9 cellular contexts compared by ENCODE assay signal in genomic region chr3:57958642-57959406, GRCh38. TPM values are rescaled to one million over a fixed set of nuclear protein-coding genes. Genes with fewer than 3 reads are reported as not detected.
DNase-seq lines count a peak whose midpoint lies in the region; ATAC-seq and TF ChIP-seq lines count a peak whose summit lies in the region.
"Had no signal": no experiment of that assay in that cellular context is flagged by ENCODE, and none has a peak within 500 bp of the region (broad histone marks: within the 10 kb centered on the region; RNA-seq: fewer than 3 reads in every experiment).

No MANE protein-coding gene starts in this region.

- H3K4me3 ChIP-seq in Peyer's patch, result no peak overlapping the region
- H3K4me3 ChIP-seq in heart left ventricle, result peak overlapping the region in 3 of 12 donors; percentile 17 to 41 (median 28)
- no peak overlapping the region for H3K4me3 ChIP-seq in skin epidermis
- no peak overlapping the region for H3K4me3 ChIP-seq in SK-N-SH (ENCODE audit: low read depth in 2 of 2, low read length in 1 of 2)

- no peak for TF ChIP-seq EP300 in SK-N-SH (IDR thresholded peaks at IDR 0.05; ENCODE audit: borderline replicate concordance in 1 of 2, low read depth in 1 of 2, low read length in 1 of 2)

- intact Hi-C loops in heart left ventricle (cut with DNase I), result no loop called here

- CTCF ChIA-PET in SK-N-SH (lab: Yijun Ruan, JAX), result no interaction called here

- H3K9me2 ChIP-seq in SK-N-SH, result no peaks in the 10 kb centered on the region

- ATAC-seq in GM21786 (IDR thresholded peaks at IDR 0.05; ENCODE audit: unreplicated experiment) (peak; percentile 28), heart left ventricle (peak; percentile 66 to 89 (median 80))
- ATAC-seq: activated CD8-positive, alpha-beta T cell treated with anti-CD3 and anti-CD28 coated beads, Interleukin-2, amount 10 ng/mL, durations not matched to agents 7 days and 5 days had no signal

- H3K27ac ChIP-seq in Peyer's patch (peak overlapping the region; percentile 47 to 92 (median 66)), heart left ventricle (peak overlapping the region; percentile 64 to 92 (median 82)), skin epidermis (peak overlapping the region in 20 of 21 experiments; percentile 37 to 81 (median 63)), SK-N-SH (ENCODE audit: low read depth in 2 of 2, low read length in 1 of 2) (no peak overlapping the region), substantia nigra (ENCODE audit: low read depth, low read length, poor library complexity, severe bottlenecking) (no peak overlapping the region)

- H3K36me3 ChIP-seq in Peyer's patch, result no peaks in the 10 kb centered on the region
- no peaks in the 10 kb centered on the region for H3K36me3 ChIP-seq in heart left ventricle
- H3K36me3 ChIP-seq in SK-N-SH (replicated peaks in 1 of 2; ENCODE audit: control insufficient read depth in 1 of 2, insufficient read depth in 2 of 2, low read length in 1 of 2), result no peaks in the 10 kb centered on the region

- no peak overlapping the region for H2AFZ ChIP-seq in SK-N-SH (ENCODE audit: low read depth)

- no peaks in the 10 kb centered on the region for H3F3A ChIP-seq in SK-N-SH (replicated peaks; ENCODE audit: insufficient read depth)

- no peak overlapping the region for H3K4me2 ChIP-seq in SK-N-SH

- peak in 1 of 3 donors; percentile 60 for DNase-seq in Peyer's patch
- peak; percentile 52 to 76 (median 62) for DNase-seq in heart left ventricle
- DNase-seq in middle frontal gyrus (ENCODE audit: extremely low spot score, low spot score), result no peak
- DNase-seq in SK-N-SH, result no peak
- DNase-seq in substantia nigra (lab: John Stamatoyannopoulos, UW), result no peak
- DNase-seq in stimulated activated CD4-positive, alpha-beta T cell treated with anti-CD3 and anti-CD28 coated beads, Interleukin-4, amount 100 ng/mL, for 1 hour, result no peak
- DNase-seq: activated CD8-positive, alpha-beta T cell treated with anti-CD3 and anti-CD28 coated beads, Interleukin-2, amount 10 ng/mL, durations not matched to agents 7 days and 5 days had no signal

- no peaks in the 10 kb centered on the region for H4K20me1 ChIP-seq in SK-N-SH (ENCODE audit: insufficient read depth)

- no peak for TF ChIP-seq POLR2A in Peyer's patch (IDR thresholded peaks at IDR 0.05)
- TF ChIP-seq POLR2A in heart left ventricle (IDR thresholded peaks at IDR 0.05), result no peak

- H3K9me3 ChIP-seq in Peyer's patch, result no peaks in the 10 kb centered on the region
- no peaks in the 10 kb centered on the region for H3K9me3 ChIP-seq in heart left ventricle
- H3K9me3 ChIP-seq in SK-N-SH, result no peaks in the 10 kb centered on the region

- no peak overlapping the region for H3K9ac ChIP-seq in SK-N-SH

- no peak for TF ChIP-seq RAD21 in SK-N-SH (IDR thresholded peaks at IDR 0.05; ENCODE audit: low read length)

- no peaks in the 10 kb centered on the region for H3K27me3 ChIP-seq in Peyer's patch
- H3K27me3 ChIP-seq in heart left ventricle, result no peaks in the 10 kb centered on the region
- H3K27me3 ChIP-seq in SK-N-SH (ENCODE audit: insufficient read depth), result no peaks in the 10 kb centered on the region

- no peak for TF ChIP-seq CTCF in Peyer's patch (IDR thresholded peaks at IDR 0.05)
- TF ChIP-seq CTCF in heart left ventricle (IDR thresholded peaks at IDR 0.05), result peak in 1 of 12 donors; percentile 7
- TF ChIP-seq CTCF in SK-N-SH (IDR thresholded peaks at IDR 0.05), result no peak

- H3K79me2 ChIP-seq in SK-N-SH (ENCODE audit: insufficient read depth), result no peaks in the 10 kb centered on the region

- WGBS in heart left ventricle, 4 donors, result 67 to 74% (median 70%) methylated on average over 11 to 13 of the region's 13 CpGs
- 95% methylated on average over 10 of the region's 13 CpGs for WGBS in SK-N-SH (ENCODE audit: low lambda C conversion rate)

- POLR2A ChIA-PET in SK-N-SH (lab: Yijun Ruan, JAX), result no interaction called here

- peaks cover 0 to 27% (median 6%) of the 10 kb centered on the region in 4 donors for H3K4me1 ChIP-seq in Peyer's patch
- peaks cover 0 to 46% (median 30%) of the 10 kb centered on the region in 12 donors for H3K4me1 ChIP-seq in heart left ventricle
- H3K4me1 ChIP-seq in SK-N-SH (ENCODE audit: control insufficient read depth in 1 of 2, insufficient read depth in 2 of 2, low read depth in 1 of 2, low read length in 1 of 2), result peaks cover 0 to 5% of the 10 kb centered on the region in 2 experiments; a peak in 1 of 4 replicates

TF ChIP-seq in SK-N-SH, 30 proteins besides CTCF, POLR2A, EP300 and RAD21:
- TF ChIP-seq MAX (IDR thresholded peaks at IDR 0.05; ENCODE audit: low read depth) (no peak), PBX3 (IDR thresholded peaks at IDR 0.05) (no peak), FOXJ3 (CRISPR knock-in tag; IDR thresholded peaks at IDR 0.05) (no peak), FOXM1 (IDR thresholded peaks at IDR 0.05; ENCODE audit: low read depth) (no peak)

RNA-seq across cellular contexts. Expression of gene FLNB, which starts 49.4 kb away (rescaled TPM):
- total RNA-seq in Peyer's patch (100 to 1,000 TPM; 116 to 533 (median 439) TPM), heart left ventricle (10 to 100 TPM; 30.5 to 75.6 (median 40.6) TPM)
- polyA plus RNA-seq in heart left ventricle (10 to 100 TPM; 31.9 to 38.7 TPM), SK-N-SH (2012; rRNA removed) (115 and 127 TPM in 2 replicates)
- 44.1 and 52.4 TPM in 2 replicates for polyA plus RNA-seq in SK-N-SH (2012; cell fraction: cytosol; rRNA removed)
- 397 and 536 TPM in 2 replicates for polyA plus RNA-seq in SK-N-SH (2012; cell fraction: nucleus; rRNA removed)

Comparison
In these comparisons a context has a peak if more than half of its experiments do, and no peak if none do; other contexts are left out.
1. DNase-seq: peak in heart left ventricle (5 of 5); none in middle frontal gyrus (single experiment), SK-N-SH (single experiment), substantia nigra (0 of 49) and stimulated activated CD4-positive, alpha-beta T cell treated with anti-CD3 and anti-CD28 coated beads, Interleukin-4, amount 100 ng/mL, for 1 hour (single experiment).
2. H3K27ac ChIP-seq: peak in Peyer's patch (4 of 4), heart left ventricle (12 of 12) and skin epidermis (20 of 21); none in SK-N-SH (0 of 2) and substantia nigra (single experiment).